In the genomic region with DNA sequence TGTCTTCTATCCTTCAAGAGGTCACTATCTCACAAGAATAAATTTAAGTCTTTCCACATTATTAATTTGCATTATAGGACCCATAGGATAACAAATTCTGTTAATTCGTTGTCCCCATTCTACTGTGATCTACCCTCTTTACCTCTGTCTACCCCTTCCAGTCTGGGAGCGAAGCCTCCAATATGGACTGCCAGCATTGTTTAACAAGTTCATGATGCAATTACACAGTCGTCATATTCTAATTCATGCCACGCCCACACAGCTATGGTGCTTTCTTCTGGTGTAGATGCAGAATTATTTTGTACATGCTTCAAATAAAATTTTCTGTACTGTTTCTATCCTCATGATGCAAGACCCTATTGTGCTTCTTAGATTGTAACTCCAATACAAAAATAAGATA, we compare ENCODE assay signal across 8 cellular contexts.
"Had no signal": no experiment of that assay in that cellular context is flagged by ENCODE, and none has a peak within 500 bp of the region (broad histone marks: within the 10 kb centered on the region; RNA-seq: fewer than 3 reads in every experiment).

No MANE protein-coding gene starts in this region.

- DNase-seq: GDM1, GF-D8 had no signal

- H3K4me3 ChIP-seq: GM12878 had no signal

- FAIRE-seq: G401.6, GM12878, GM12891, GM12892, GM18507, GM19239 had no signal

- ATAC-seq: GM12878 had no signal
